In the genomic region with DNA sequence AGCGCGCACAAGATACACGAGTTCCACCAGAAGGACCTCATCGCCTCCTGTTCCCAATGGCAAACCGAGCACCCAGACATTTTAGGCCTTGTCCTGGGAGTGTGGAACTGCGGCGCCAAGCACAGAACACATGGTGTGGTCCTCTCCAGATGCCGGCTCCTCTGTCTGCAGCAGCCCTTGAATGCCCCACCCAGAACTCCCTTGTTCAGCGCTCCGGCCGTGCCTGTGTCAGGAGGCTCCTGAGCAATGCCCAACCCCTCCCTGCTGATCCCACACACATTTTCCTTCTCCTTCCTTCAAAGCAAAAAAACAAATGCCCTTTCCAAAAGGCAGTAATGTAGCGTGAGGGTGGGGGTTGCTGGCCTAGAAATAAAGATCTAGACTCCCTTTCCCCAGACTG, we compare ENCODE assay signal across 20 cellular contexts.
A peak's percentile ranks its signal among the peaks of the same experiment; 100 is the strongest.
DNase-seq lines count a peak whose midpoint lies in the region; ATAC-seq, FAIRE-seq and TF ChIP-seq lines count a peak whose summit lies in the region.
"Had no signal": no experiment of that assay in that cellular context is flagged by ENCODE, and none has a peak within 500 bp of the region (broad histone marks: within the 10 kb centered on the region; RNA-seq: fewer than 3 reads in every experiment).

No MANE protein-coding gene starts in this region.

- no peak overlapping the region for H4K5ac ChIP-seq in H9 (ENCODE audit: insufficient read length, low read depth, low read length)

- TF ChIP-seq POLR2A in gastroesophageal sphincter (IDR thresholded peaks at IDR 0.05) (no peak), H54 (IDR thresholded peaks at IDR 0.05; ENCODE audit: low read depth, low read length) (no peak)

- FAIRE-seq in H54 (lab: Jason Lieb, UNC): no peak
- FAIRE-seq: A204.1, D721Med, G401.6, GM12892, GM18507, K562 had no signal

- H3K4me1 ChIP-seq in H9 (ENCODE audit: insufficient read depth, low read length) (no peaks in the 10 kb centered on the region), gastroesophageal sphincter (peaks cover 0 to 2% (median 1%) of the 10 kb centered on the region in 3 donors), osteoblast (ENCODE audit: insufficient read depth, low read length) (peaks cover 43% of the 10 kb centered on the region)
- H3K4me1 ChIP-seq: Caco-2, HAP-1 had no signal

- no peak overlapping the region for H2BK15ac ChIP-seq in H9 (ENCODE audit: low read depth, low read length)

- peaks cover 5% of the 10 kb centered on the region; the same call in 1 of the 2 replicates for H3K27me3 Mint-ChIP-seq in H9 (ENCODE audit: low read depth)

- no peak overlapping the region for H3K56ac ChIP-seq in H9 (ENCODE audit: insufficient read length, low read depth, low read length)

- H3K4me3 Mint-ChIP-seq in H9: no peak overlapping the region
- H3K4me3 Mint-ChIP-seq: CD4-positive, alpha-beta T cell had no signal

- no peak for TF ChIP-seq EP300 in gastroesophageal sphincter (IDR thresholded peaks at IDR 0.05)

- H3K4me1 Mint-ChIP-seq in H9: peaks cover 5 to 8% of the 10 kb centered on the region in 2 experiments; a peak in 3 of 4 replicates

- H3K4ac ChIP-seq in H9 (ENCODE audit: low read depth, low read length): no peak overlapping the region

- DNase-seq in H9 (no peak), osteoblast (ENCODE audit: insufficient read length, low spot score, missing footprints) (no peak), globus pallidus (ENCODE audit: low spot score) (no peak), H54 (ENCODE audit: insufficient read length, low spot score) (no peak), NCI-H2196 (lab: John Stamatoyannopoulos, UW; ENCODE audit: unreplicated experiment) (no peak)
- DNase-seq: AML-193; Caco-2; CD4-positive, alpha-beta T cell; GOT3 had no signal

- no peaks in the 10 kb centered on the region for H3K79me2 ChIP-seq in H9 (ENCODE audit: insufficient read depth, low read length)
- H3K79me2 ChIP-seq in osteoblast (ENCODE audit: insufficient read depth, low read length): no peaks in the 10 kb centered on the region

- peak overlapping the region; percentile 16; the same call in 1 of the 2 replicates for H3K14ac ChIP-seq in H9 (ENCODE audit: insufficient read depth, low read length)

- H3K9ac ChIP-seq in H9 (ENCODE audit: extremely low read depth, insufficient read length, low read length): no peak overlapping the region

- H3K18ac ChIP-seq in H9 (ENCODE audit: insufficient read length, low read depth, low read length): no peak overlapping the region

- no peaks in the 10 kb centered on the region for H3K79me1 ChIP-seq in H9 (ENCODE audit: insufficient read depth, low read depth, low read length, poor library complexity, severe bottlenecking)

- no peak overlapping the region for H4K91ac ChIP-seq in H9 (ENCODE audit: insufficient read length, low read depth, low read length)

- ATAC-seq in gastroesophageal sphincter (peak; percentile 23), HG03039 (IDR thresholded peaks at IDR 0.05; ENCODE audit: unreplicated experiment) (no peak)
- ATAC-seq: K562 had no signal

- TF ChIP-seq CTCF in H9 (conservative IDR thresholded peaks at IDR 0.05): no peak
- TF ChIP-seq CTCF in gastroesophageal sphincter (IDR thresholded peaks at IDR 0.05): no peak
- no peak for TF ChIP-seq CTCF in osteoblast (IDR thresholded peaks at IDR 0.05; ENCODE audit: extremely low read depth, low read depth, low read length)

- no peak overlapping the region for H2BK20ac ChIP-seq in H9 (ENCODE audit: low read depth, low read length, poor library complexity, severe bottlenecking)

- H3K9me3 Mint-ChIP-seq in H9: no peaks in the 10 kb centered on the region
- H3K9me3 Mint-ChIP-seq: CD4-positive, alpha-beta T cell had no signal

- H4K20me1 ChIP-seq in H9 (ENCODE audit: control insufficient read depth, insufficient read depth, insufficient read length) (no peaks in the 10 kb centered on the region), osteoblast (ENCODE audit: insufficient read depth, low read length) (no peaks in the 10 kb centered on the region)

- WGBS in H9 (ENCODE audit: extremely low coverage, insufficient read length, low lambda C conversion rate): no CpG with 5 or more reads among the region's 12 CpGs
- 85% methylated on average over 5 of the region's 12 CpGs; no CpG with 5 or more reads in 1 of the 2 donors for WGBS in gastroesophageal sphincter (ENCODE audit: low coverage in 1 of 2), 2 donors

- H3T11ph ChIP-seq in H9 (ENCODE audit: low read length): no peak overlapping the region

- no peaks in the 10 kb centered on the region for H3K23me2 ChIP-seq in H9 (ENCODE audit: insufficient read length, low read depth, low read length, poor library complexity, severe bottlenecking)

- no peak overlapping the region for H2BK120ac ChIP-seq in H9 (ENCODE audit: low read depth, low read length, poor library complexity, severe bottlenecking)

- no peak overlapping the region for H2AK5ac ChIP-seq in H9 (ENCODE audit: insufficient read length, low read length)

- H3K4me3 ChIP-seq in gastroesophageal sphincter (no peak overlapping the region), osteoblast (ENCODE audit: insufficient read depth, low read length) (no peak overlapping the region)
- H3K4me3 ChIP-seq: HAP-1, K562 had no signal

- H3K27ac ChIP-seq in H9 (ENCODE audit: insufficient read length, low read depth, low read length): no peak overlapping the region
- H3K27ac ChIP-seq in gastroesophageal sphincter: no peak overlapping the region
- peak overlapping the region; percentile 97 for H3K27ac ChIP-seq in osteoblast (ENCODE audit: low read depth, low read length)
- H3K27ac ChIP-seq: C4-2B, HL-60 had no signal

- H3K27ac Mint-ChIP-seq in H9: no peak overlapping the region
- H3K27ac Mint-ChIP-seq: CD4-positive, alpha-beta T cell had no signal

- H3K4me2 ChIP-seq in H9 (ENCODE audit: insufficient read depth, insufficient read length, low read length) (no peak overlapping the region), osteoblast (ENCODE audit: insufficient read depth, low read length) (no peak overlapping the region)

- no peaks in the 10 kb centered on the region for H3K9me3 ChIP-seq in H9 (ENCODE audit: control insufficient read depth, low read depth, low read length)
- H3K9me3 ChIP-seq in gastroesophageal sphincter: no peaks in the 10 kb centered on the region
- H3K9me3 ChIP-seq in osteoblast (ENCODE audit: low read depth, low read length): no peaks in the 10 kb centered on the region
- H3K9me3 ChIP-seq: Caco-2, HAP-1 had no signal

- H2AFZ ChIP-seq in H9 (ENCODE audit: low read length) (no peak overlapping the region), osteoblast (ENCODE audit: low read length) (no peak overlapping the region)

- no peaks in the 10 kb centered on the region for H3K36me3 Mint-ChIP-seq in H9 (ENCODE audit: insufficient read depth in 1 of 3, low read depth in 3 of 3)

- no peak overlapping the region for H2BK5ac ChIP-seq in H9 (ENCODE audit: insufficient read length, low read length)

- no peak overlapping the region for H4K8ac ChIP-seq in H9 (replicated peaks; ENCODE audit: insufficient read length, low read depth, low read length)

- H3K27me3 ChIP-seq in H9 (ENCODE audit: insufficient read depth, low read length) (no peaks in the 10 kb centered on the region), gastroesophageal sphincter (no peaks in the 10 kb centered on the region), osteoblast (ENCODE audit: insufficient read depth, low read length) (no peaks in the 10 kb centered on the region)

- H2BK12ac ChIP-seq in H9 (ENCODE audit: insufficient read length, low read depth, low read length): no peak overlapping the region

- H3K23ac ChIP-seq in H9 (ENCODE audit: insufficient read length, low read depth, low read length): no peak overlapping the region

- no peaks in the 10 kb centered on the region for H3K36me3 ChIP-seq in gastroesophageal sphincter
- H3K36me3 ChIP-seq in osteoblast (ENCODE audit: insufficient read depth, low read length): no peaks in the 10 kb centered on the region
- H3K36me3 ChIP-seq: HAP-1 had no signal
